ENCODE assay signal across 1 cellular context in genomic region chr12:120292661-120293531, GRCh38.
TF ChIP-seq lines count a peak whose summit lies in the region.

Gene RNU4-1, minus strand, starts transcription at chr12:120293237.

TF ChIP-seq in H1, 55 proteins besides CTCF, POLR2A, EP300 and RAD21 (continued from another document):
- TF ChIP-seq TBP (IDR thresholded peaks at IDR 0.05; ENCODE audit: low read depth, low read length): peak; percentile 99
- no peak for TF ChIP-seq JUN (IDR thresholded peaks at IDR 0.05; ENCODE audit: low read depth, low read length)
- TF ChIP-seq SP4 (IDR thresholded peaks at IDR 0.05; ENCODE audit: low read length): peak; percentile 92; the same call in 1 of the 2 replicates
- TF ChIP-seq KDM5A (IDR thresholded peaks at IDR 0.05; ENCODE audit: low read length): no peak
- TF ChIP-seq TEAD4 (IDR thresholded peaks at IDR 0.05; ENCODE audit: low read depth, low read length): no peak
- TF ChIP-seq CHD7 (IDR thresholded peaks at IDR 0.05; ENCODE audit: insufficient replicate concordance, low read length): peak; percentile 86
- no peak for TF ChIP-seq CBX8 (IDR thresholded peaks at IDR 0.05; ENCODE audit: borderline replicate concordance, low read depth, low read length)
- peak; percentile 95 for TF ChIP-seq SP1 (IDR thresholded peaks at IDR 0.05; ENCODE audit: low read depth, low read length)
- peak in 1 of 2 experiments; percentile 1 for TF ChIP-seq BCL11A (IDR thresholded peaks at IDR 0.05; ENCODE audit: low read depth in 2 of 2, low read length in 2 of 2)
- peak; percentile 98 for TF ChIP-seq ATF2 (IDR thresholded peaks at IDR 0.05; ENCODE audit: low read length)
- TF ChIP-seq SIN3A (conservative IDR thresholded peaks at IDR 0.05 in 1 of 2, IDR thresholded peaks at IDR 0.05 in 1 of 2; ENCODE audit: low read depth in 1 of 2, low read length in 2 of 2): peak in 1 of 2 experiments; percentile 91; a peak in 1 of 4 replicates
- TF ChIP-seq SP2 (IDR thresholded peaks at IDR 0.05; ENCODE audit: low read length): no peak
- 0 out of 2 replicates have a peak, but pooled peaks have one; percentile 47 for TF ChIP-seq TCF12 (IDR thresholded peaks at IDR 0.05; ENCODE audit: low read depth, low read length)
- peak; percentile 79 for TF ChIP-seq JUND (IDR thresholded peaks at IDR 0.05; ENCODE audit: low read length)
- TF ChIP-seq HDAC2 (IDR thresholded peaks at IDR 0.05; ENCODE audit: borderline replicate concordance in 1 of 2, low read depth in 2 of 2, low read length in 2 of 2): peak in 1 of 2 experiments; percentile 88; a peak in 1 of 4 replicates
- no peak for TF ChIP-seq CHD1 (IDR thresholded peaks at IDR 0.05; ENCODE audit: low read depth, low read length)
- TF ChIP-seq RXRA (IDR thresholded peaks at IDR 0.05; ENCODE audit: insufficient read depth, low read depth, low read length): no peak
- no peak for TF ChIP-seq SRF (IDR thresholded peaks at IDR 0.05; ENCODE audit: low read depth, low read length)
- TF ChIP-seq CEBPB (IDR thresholded peaks at IDR 0.05; ENCODE audit: low read depth, low read length): no peak
- no peak for TF ChIP-seq ZNF274 (IDR thresholded peaks at IDR 0.05; ENCODE audit: borderline replicate concordance, extremely low read depth, low read length)
- TF ChIP-seq CTBP2 (IDR thresholded peaks at IDR 0.05; ENCODE audit: borderline replicate concordance, insufficient read depth, insufficient read length, low read length): no peak
- TF ChIP-seq E2F6 (IDR thresholded peaks at IDR 0.05): no peak
- peak; percentile 100 for TF ChIP-seq POLR2AphosphoS5 (IDR thresholded peaks at IDR 0.05; ENCODE audit: low read depth, low read length)
- TF ChIP-seq SAP30 (IDR thresholded peaks at IDR 0.05; ENCODE audit: insufficient read depth, insufficient replicate concordance, low read length): peak; percentile 65
- TF ChIP-seq ASH2L (IDR thresholded peaks at IDR 0.05; ENCODE audit: low read length): peak; percentile 32
- peak; percentile 64; the same call in 1 of the 2 replicates for TF ChIP-seq POU5F1 (IDR thresholded peaks at IDR 0.05; ENCODE audit: low read depth, low read length)
- TF ChIP-seq SIX5 (IDR thresholded peaks at IDR 0.05; ENCODE audit: low read depth, low read length): no peak
- 0 out of 2 replicates have a peak, but pooled peaks have one; percentile 33 for TF ChIP-seq CHD2 (IDR thresholded peaks at IDR 0.05; ENCODE audit: low read length)
- TF ChIP-seq NRF1 (IDR thresholded peaks at IDR 0.05; ENCODE audit: low read depth, low read length): no peak; the same call in 1 of the 2 replicates
- peak; percentile 37; the same call in 1 of the 2 replicates for TF ChIP-seq CREB1 (IDR thresholded peaks at IDR 0.05)
- TF ChIP-seq ATF3 (IDR thresholded peaks at IDR 0.05; ENCODE audit: insufficient read depth, low read depth, low read length): no peak
- no peak for TF ChIP-seq HDAC6 (IDR thresholded peaks at IDR 0.05; ENCODE audit: low read depth, low read length)
- peak; percentile 100 for TF ChIP-seq TAF7 (optimal IDR thresholded peaks at IDR 0.05; ENCODE audit: borderline replicate concordance, low read depth, low read length)
- TF ChIP-seq TAF1 (IDR thresholded peaks at IDR 0.05; ENCODE audit: low read depth, low read length): peak; percentile 22; the same call in 1 of the 2 replicates
